ENCODE assay signal across 16 cellular contexts in genomic region chrX:68945081-68945602, GRCh38.
DNase-seq lines count a peak whose midpoint lies in the region; ATAC-seq and TF ChIP-seq lines count a peak whose summit lies in the region.
"Had no signal": no experiment of that assay in that cellular context is flagged by ENCODE, and none has a peak within 500 bp of the region (broad histone marks: within the 10 kb centered on the region; RNA-seq: fewer than 3 reads in every experiment).

No MANE protein-coding gene starts in this region.

- no peak for ATAC-seq in activated CD8-positive, alpha-beta T cell treated with anti-CD3 and anti-CD28 coated beads, Interleukin-2, amount 10 ng/mL, durations not matched to agents 7 days and 5 days
- ATAC-seq in GM19023 (IDR thresholded peaks at IDR 0.05; ENCODE audit: unreplicated experiment) = no peak

- H3K27me3 Mint-ChIP-seq in activated CD8-positive, alpha-beta T cell treated with anti-CD3 and anti-CD28 coated beads, Interleukin-2, amount 10 ng/mL, durations not matched to agents 7 days and 5 days (ENCODE audit: low read depth) = no peaks in the 10 kb centered on the region
- H3K27me3 Mint-ChIP-seq: B cell; CD4-positive, alpha-beta T cell had no signal

- CTCF ChIA-PET in activated CD8-positive, alpha-beta T cell treated with anti-CD3 and anti-CD28 coated beads, Interleukin-2, amount 10 ng/mL, durations not matched to agents 7 days and 5 days (lab: Charles Lee) = no interaction called here

- no peak overlapping the region for H3K4me3 ChIP-seq in ACC112 (ENCODE audit: low read depth, low read length)
- H3K4me3 ChIP-seq in GM23248 = no peak overlapping the region
- no peak overlapping the region for H3K4me3 ChIP-seq in brain microvascular endothelial cell (ENCODE audit: low read depth, low read length)
- H3K4me3 ChIP-seq: SJSA1 had no signal

- H3K27ac Mint-ChIP-seq in activated CD8-positive, alpha-beta T cell treated with anti-CD3 and anti-CD28 coated beads, Interleukin-2, amount 10 ng/mL, durations not matched to agents 7 days and 5 days = no peak overlapping the region
- H3K27ac Mint-ChIP-seq: B cell; CD4-positive, alpha-beta T cell had no signal

- no peaks in the 10 kb centered on the region for H4K20me1 ChIP-seq in GM23248 (ENCODE audit: insufficient read depth)

- H3F3A ChIP-seq in GM23248 (ENCODE audit: insufficient read depth) = no peaks in the 10 kb centered on the region

- no peak overlapping the region for H3K4me2 ChIP-seq in GM23248 (ENCODE audit: unreplicated experiment)

- POLR2A ChIA-PET in activated CD8-positive, alpha-beta T cell treated with anti-CD3 and anti-CD28 coated beads, Interleukin-2, amount 10 ng/mL, durations not matched to agents 7 days and 5 days (lab: Charles Lee) = no interaction called here

- no peaks in the 10 kb centered on the region for H3K4me1 Mint-ChIP-seq in activated CD8-positive, alpha-beta T cell treated with anti-CD3 and anti-CD28 coated beads, Interleukin-2, amount 10 ng/mL, durations not matched to agents 7 days and 5 days (ENCODE audit: low read depth)
- H3K4me1 Mint-ChIP-seq: B cell had no signal

- 35 to 51% methylated on average over 2 of the region's 2 CpGs for WGBS in GM23248 (ENCODE audit: low coverage in 1 of 2, low lambda C conversion rate in 2 of 2, missing lambda C conversion rate in 2 of 2), 2 experiments

- TF ChIP-seq CTCF in brain microvascular endothelial cell (IDR thresholded peaks at IDR 0.05; ENCODE audit: low read depth, low read length, missing control alignments) = no peak

- H3K79me2 ChIP-seq in ACC112 (ENCODE audit: control insufficient read depth, insufficient read depth, low read length, unreplicated experiment) (no peaks in the 10 kb centered on the region), GM23248 (ENCODE audit: insufficient read depth) (no peaks in the 10 kb centered on the region)

- H3K9me3 Mint-ChIP-seq in activated CD8-positive, alpha-beta T cell treated with anti-CD3 and anti-CD28 coated beads, Interleukin-2, amount 10 ng/mL, durations not matched to agents 7 days and 5 days (ENCODE audit: insufficient read depth) = no peaks in the 10 kb centered on the region
- H3K9me3 Mint-ChIP-seq: CD4-positive, alpha-beta T cell had no signal

- DNase-seq in GM23248 (no peak), brain microvascular endothelial cell (no peak), mesenteric fat pad (ENCODE audit: low spot score) (peak; percentile 24), NCI-H2081 (lab: John Stamatoyannopoulos, UW) (no peak)
- DNase-seq in activated CD8-positive, alpha-beta T cell treated with anti-CD3 and anti-CD28 coated beads, Interleukin-2, amount 10 ng/mL, durations not matched to agents 7 days and 5 days = no peak
- DNase-seq: Calu3; CD4-positive, alpha-beta T cell; Kasumi-1; NCI-H1417; NCI-H2029; NCI-H2171 treated with DMSO at 0.1 percent for 48 hours; NCI-H748 treated with DMSO at 0.1 percent for 48 hours had no signal

- H3K36me3 Mint-ChIP-seq in activated CD8-positive, alpha-beta T cell treated with anti-CD3 and anti-CD28 coated beads, Interleukin-2, amount 10 ng/mL, durations not matched to agents 7 days and 5 days (ENCODE audit: low read depth) = no peaks in the 10 kb centered on the region

- no peaks in the 10 kb centered on the region for H3K9me2 ChIP-seq in GM23248 (ENCODE audit: insufficient read depth)

- H3K27me3 ChIP-seq in ACC112 (ENCODE audit: insufficient read depth, low read length) = no peaks in the 10 kb centered on the region
- H3K27me3 ChIP-seq in GM23248 (replicated peaks; ENCODE audit: insufficient read depth) = no peaks in the 10 kb centered on the region
- no peaks in the 10 kb centered on the region for H3K27me3 ChIP-seq in brain microvascular endothelial cell (replicated peaks)
- H3K27me3 ChIP-seq: SJSA1 had no signal

- H2AFZ ChIP-seq in ACC112 (ENCODE audit: low read length, unreplicated experiment) = no peak overlapping the region
- no peak overlapping the region for H2AFZ ChIP-seq in GM23248

- no peak overlapping the region for H3K9ac ChIP-seq in GM23248

- no peak overlapping the region for H3K4me3 Mint-ChIP-seq in activated CD8-positive, alpha-beta T cell treated with anti-CD3 and anti-CD28 coated beads, Interleukin-2, amount 10 ng/mL, durations not matched to agents 7 days and 5 days
- H3K4me3 Mint-ChIP-seq: B cell; CD4-positive, alpha-beta T cell had no signal

- no peaks in the 10 kb centered on the region for H3K9me3 ChIP-seq in GM23248 (ENCODE audit: low read depth)
- H3K9me3 ChIP-seq: SJSA1 had no signal

- H3K27ac ChIP-seq in ACC112 (ENCODE audit: low read depth, low read length) (peak overlapping the region; percentile 79), GM23248 (peak overlapping the region; percentile 26; the same call in 1 of the 2 replicates), brain microvascular endothelial cell (peak overlapping the region; percentile 69)
- H3K27ac ChIP-seq: SJSA1 had no signal

- peaks cover 25% of the 10 kb centered on the region for H3K4me1 ChIP-seq in ACC112 (ENCODE audit: control insufficient read depth, insufficient read depth, low read length, unreplicated experiment)
- H3K4me1 ChIP-seq in GM23248 (ENCODE audit: insufficient read depth) = 0 out of 2 replicates have a peak, but pooled peaks cover 4% of the 10 kb centered on the region
- H3K4me1 ChIP-seq: SJSA1 had no signal

- no peaks in the 10 kb centered on the region for H3K36me3 ChIP-seq in ACC112 (ENCODE audit: insufficient read depth, low read length)
- H3K36me3 ChIP-seq in GM23248 (ENCODE audit: low read depth) = no peaks in the 10 kb centered on the region
- H3K36me3 ChIP-seq in brain microvascular endothelial cell (replicated peaks) = no peaks in the 10 kb centered on the region
- H3K36me3 ChIP-seq: SJSA1 had no signal

- in situ Hi-C loops in GM23248 (cut with MboI) (no loop called here), brain microvascular endothelial cell (cut with HindIII; ENCODE audit: low pct_ligation_motif_present, low sequenced_read_pairs) (no loop called here)

Comparison
In these comparisons a context has a peak if more than half of its experiments do, and no peak if none do; other contexts are left out.
1. H3K27ac ChIP-seq: peak in every context shown above with its lines; median percentile 79 in ACC112; 69 in brain microvascular endothelial cell; 26 in GM23248.